Comparison of ENCODE assay signal across 12 cellular contexts in genomic region chr3:117285721-117286120, GRCh38.
"Had no signal": no experiment of that assay in that cellular context is flagged by ENCODE, and none has a peak within 500 bp of the region (broad histone marks: within the 10 kb centered on the region; RNA-seq: fewer than 3 reads in every experiment).

No MANE protein-coding gene starts in this region.

- H3K9me3 ChIP-seq: colonic mucosa, sigmoid colon, thyroid gland had no signal

- DNase-seq: activated CD4-positive, alpha-beta T cell treated with anti-CD3 and anti-CD28 coated beads for 36 hours; activated CD4-positive, alpha-beta T cell treated with anti-CD3 and anti-CD28 coated beads, Interleukin-2, amount 50 U/mL, for 48 hours; activated gamma-delta T cell treated with Interleukin-2 at 50 U/mL for 16 hours; colonic mucosa; foreskin melanocyte; midbrain; sigmoid colon; stimulated activated naive B cell treated with anti-CD40 and anti-IgM and Interleukin-4, amounts not matched to agents 10 μg/mL and 1 μg/mL and 100 μg/mL, for 72 hours; thyroid gland had no signal

- H3K27ac ChIP-seq: colonic mucosa, sigmoid colon, thyroid gland had no signal

- H3K27me3 ChIP-seq: colonic mucosa, sigmoid colon, thyroid gland had no signal

- H3K27me3 Mint-ChIP-seq: activated CD4-positive, alpha-beta T cell treated with anti-CD3 and anti-CD28 coated beads for 36 hours; activated naive CD8-positive, alpha-beta T cell; stimulated activated naive B cell treated with anti-CD40 and anti-IgM and Interleukin-4, amounts not matched to agents 10 μg/mL and 1 μg/mL and 100 μg/mL, for 72 hours had no signal

- H3K36me3 Mint-ChIP-seq: activated naive CD8-positive, alpha-beta T cell; stimulated activated naive B cell treated with anti-CD40 and anti-IgM and Interleukin-4, amounts not matched to agents 10 μg/mL and 1 μg/mL and 100 μg/mL, for 72 hours had no signal

- H3K36me3 ChIP-seq: colonic mucosa, sigmoid colon, thyroid gland had no signal

- H3K4me3 ChIP-seq: colonic mucosa, lung, sigmoid colon, thyroid gland had no signal

- H3K9me3 Mint-ChIP-seq: nephron; stimulated activated naive B cell treated with anti-CD40 and anti-IgM and Interleukin-4, amounts not matched to agents 10 μg/mL and 1 μg/mL and 100 μg/mL, for 72 hours had no signal

- H3K4me3 Mint-ChIP-seq: activated CD4-positive, alpha-beta T cell treated with anti-CD3 and anti-CD28 coated beads for 36 hours; activated naive CD8-positive, alpha-beta T cell; nephron; stimulated activated naive B cell treated with anti-CD40 and anti-IgM and Interleukin-4, amounts not matched to agents 10 μg/mL and 1 μg/mL and 100 μg/mL, for 72 hours had no signal

- H3K4me1 Mint-ChIP-seq: activated CD4-positive, alpha-beta T cell treated with anti-CD3 and anti-CD28 coated beads for 36 hours; nephron; stimulated activated naive B cell treated with anti-CD40 and anti-IgM and Interleukin-4, amounts not matched to agents 10 μg/mL and 1 μg/mL and 100 μg/mL, for 72 hours had no signal

- H3K4me1 ChIP-seq: colonic mucosa, thyroid gland had no signal

- H3K27ac Mint-ChIP-seq: activated CD4-positive, alpha-beta T cell treated with anti-CD3 and anti-CD28 coated beads for 36 hours; activated naive CD8-positive, alpha-beta T cell; nephron; stimulated activated naive B cell treated with anti-CD40 and anti-IgM and Interleukin-4, amounts not matched to agents 10 μg/mL and 1 μg/mL and 100 μg/mL, for 72 hours had no signal
